ENCODE assay signal across 11 cellular contexts in genomic region chr11:100739636-100740035, GRCh38. TPM values are rescaled to one million over a fixed set of nuclear protein-coding genes. Genes with fewer than 3 reads are reported as not detected.
DNase-seq lines count a peak whose midpoint lies in the region; ATAC-seq and TF ChIP-seq lines count a peak whose summit lies in the region.
"Had no signal": no experiment of that assay in that cellular context is flagged by ENCODE, and none has a peak within 500 bp of the region (broad histone marks: within the 10 kb centered on the region; RNA-seq: fewer than 3 reads in every experiment).

No MANE protein-coding gene starts in this region.

- H3K9ac ChIP-seq in parathyroid adenoma, result no peak overlapping the region

- H3K27ac Mint-ChIP-seq in activated CD4-positive, alpha-beta T cell treated with anti-CD3 and anti-CD28 coated beads, Interleukin-2, amount 10 ng/mL, durations not matched to agents 7 days and 5 days, result no peak overlapping the region

- no peaks in the 10 kb centered on the region for H3K36me3 ChIP-seq in SJSA1
- no peaks in the 10 kb centered on the region for H3K36me3 ChIP-seq in parathyroid adenoma (ENCODE audit: control insufficient read depth, insufficient read depth, low read length)
- H3K36me3 ChIP-seq: sigmoid colon had no signal

- H3K27ac ChIP-seq in SJSA1 (peak overlapping the region; percentile 86), parathyroid adenoma (peak overlapping the region; percentile 56)

- DNase-seq in Caki2 (ENCODE audit: low read depth) (peak; percentile 56), SJSA1 (ENCODE audit: low read depth in 1 of 2, low spot score in 2 of 2) (peak; percentile 65 to 67), glomerular visceral epithelial cell (ENCODE audit: extremely low spot score) (peak; percentile 87), midbrain (lab: John Stamatoyannopoulos, UW) (no peak), DMS53 (lab: John Stamatoyannopoulos, UW) (no peak)
- no peak for DNase-seq in activated CD4-positive, alpha-beta T cell treated with anti-CD3 and anti-CD28 coated beads, Interleukin-2, amount 10 ng/mL, durations not matched to agents 7 days and 5 days
- DNase-seq: DMS79, sigmoid colon had no signal

- no peak for TF ChIP-seq CTCF in parathyroid adenoma (IDR thresholded peaks at IDR 0.05)

- no peak overlapping the region for H2AFZ ChIP-seq in parathyroid adenoma

- POLR2A ChIA-PET in activated CD4-positive, alpha-beta T cell treated with anti-CD3 and anti-CD28 coated beads, Interleukin-2, amount 10 ng/mL, durations not matched to agents 7 days and 5 days (lab: Charles Lee), result no interaction called here

- H3K9me3 Mint-ChIP-seq in activated CD4-positive, alpha-beta T cell treated with anti-CD3 and anti-CD28 coated beads, Interleukin-2, amount 10 ng/mL, durations not matched to agents 7 days and 5 days, result no peaks in the 10 kb centered on the region

- no peaks in the 10 kb centered on the region for H3K27me3 ChIP-seq in SJSA1 (replicated peaks)
- no peaks in the 10 kb centered on the region for H3K27me3 ChIP-seq in parathyroid adenoma (ENCODE audit: control insufficient read depth, insufficient read depth, low read length)
- H3K27me3 ChIP-seq: sigmoid colon had no signal

- H3K4me3 ChIP-seq in SJSA1, result no peak overlapping the region
- no peak overlapping the region for H3K4me3 ChIP-seq in parathyroid adenoma (ENCODE audit: low read depth, low read length)
- H3K4me3 ChIP-seq: sigmoid colon had no signal

- CTCF ChIA-PET in activated CD4-positive, alpha-beta T cell treated with anti-CD3 and anti-CD28 coated beads, Interleukin-2, amount 10 ng/mL, durations not matched to agents 7 days and 5 days (lab: Charles Lee), result no interaction called here

- no peak overlapping the region for H3K4me2 ChIP-seq in parathyroid adenoma (ENCODE audit: low read length)

- no peaks in the 10 kb centered on the region for H3K4me1 Mint-ChIP-seq in activated CD4-positive, alpha-beta T cell treated with anti-CD3 and anti-CD28 coated beads, Interleukin-2, amount 10 ng/mL, durations not matched to agents 7 days and 5 days

- H3K4me1 ChIP-seq in SJSA1 (replicated peaks) (peaks cover 20% of the 10 kb centered on the region), parathyroid adenoma (peaks cover 14% of the 10 kb centered on the region)

- no peaks in the 10 kb centered on the region for H3K79me2 ChIP-seq in parathyroid adenoma

- no peak for ATAC-seq in HG02623 (IDR thresholded peaks at IDR 0.05; ENCODE audit: unreplicated experiment)

- H3K9me3 ChIP-seq in SJSA1 (replicated peaks), result no peaks in the 10 kb centered on the region
- H3K9me3 ChIP-seq in parathyroid adenoma (ENCODE audit: control insufficient read depth, low read length), result no peaks in the 10 kb centered on the region
- H3K9me3 ChIP-seq: sigmoid colon had no signal

- no peaks in the 10 kb centered on the region for H3K27me3 Mint-ChIP-seq in activated CD4-positive, alpha-beta T cell treated with anti-CD3 and anti-CD28 coated beads, Interleukin-2, amount 10 ng/mL, durations not matched to agents 7 days and 5 days

- in situ Hi-C loops in Caki2 (cut with HindIII; ENCODE audit: low pct_unique_long_range_greater_than_20kb, low sequenced_read_pairs), result no loop called here

- no peaks in the 10 kb centered on the region for H3K36me3 Mint-ChIP-seq in activated CD4-positive, alpha-beta T cell treated with anti-CD3 and anti-CD28 coated beads, Interleukin-2, amount 10 ng/mL, durations not matched to agents 7 days and 5 days (ENCODE audit: low read depth)

- H3K4me3 Mint-ChIP-seq in activated CD4-positive, alpha-beta T cell treated with anti-CD3 and anti-CD28 coated beads, Interleukin-2, amount 10 ng/mL, durations not matched to agents 7 days and 5 days, result no peak overlapping the region

RNA-seq across cellular contexts. Expression of gene ARHGAP42, which starts 52.5 kb away (rescaled TPM):
- total RNA-seq in Caki2 (2014; rRNA removed; shearing (Covaris generic); ENCODE audit: low replicate concordance), result 7.8 and 11.5 TPM in 2 replicates
- total RNA-seq in SJSA1 (2014; rRNA removed; shearing (Covaris generic)), result 17.2 and 20.3 TPM in 2 replicates
- total RNA-seq in activated CD4-positive, alpha-beta T cell treated with anti-CD3 and anti-CD28 coated beads, Interleukin-2, amount 10 ng/mL, durations not matched to agents 7 days and 5 days, result under 1 TPM; 0.05 to 0.10 TPM
- total RNA-seq: OCI-LY7 had no signal

Comparison
In these comparisons a context has a peak if more than half of its experiments do, and no peak if none do; other contexts are left out.
1. DNase-seq: peak in Caki2 (single experiment), SJSA1 (2 of 2) and glomerular visceral epithelial cell (single experiment); none in midbrain (single experiment), activated CD4-positive, alpha-beta T cell treated with anti-CD3 and anti-CD28 coated beads, Interleukin-2, amount 10 ng/mL, durations not matched to agents 7 days and 5 days (single experiment) and DMS53 (single experiment).